Comparison of ENCODE assay signal across 9 cellular contexts in genomic region chr19:35044317-35045117, GRCh38. TPM values are rescaled to one million over a fixed set of nuclear protein-coding genes. Genes with fewer than 3 reads are reported as not detected.
DNase-seq lines count a peak whose midpoint lies in the region; ATAC-seq and TF ChIP-seq lines count a peak whose summit lies in the region.
"Had no signal": no experiment of that assay in that cellular context is flagged by ENCODE, and none has a peak within 500 bp of the region (broad histone marks: within the 10 kb centered on the region; RNA-seq: fewer than 3 reads in every experiment).

No MANE protein-coding gene starts in this region.

- no peak overlapping the region for H3K27ac ChIP-seq in HL-60 (replicated peaks)

- H3K27me3 Mint-ChIP-seq in T-helper 17 cell, result peaks cover 11% of the 10 kb centered on the region

- peak; percentile 44 for DNase-seq in CMK (ENCODE audit: low read depth)
- DNase-seq in HL-60 (ENCODE audit: low read depth in 1 of 2, low spot score in 1 of 2), result peak; percentile 28 to 43
- peak; percentile 38 to 49 (median 43) for DNase-seq in T-helper 17 cell
- peak; percentile 62 for DNase-seq in astrocyte of the hippocampus (ENCODE audit: low read depth, low spot score)
- DNase-seq in iPS-NIHi7 (ENCODE audit: extremely low spot score), result peak; percentile 76
- DNase-seq in stimulated activated CD4-positive, alpha-beta T cell treated with anti-CD3 and anti-CD28 coated beads, Interleukin-1b, Interleukin-23, amount 100 ng/mL, for 48 hours, result peak; percentile 58
- no peak for DNase-seq in NCI-H187 (lab: John Stamatoyannopoulos, UW)

- ATAC-seq in T-helper 17 cell (peak; percentile 30), GM19463 (IDR thresholded peaks at IDR 0.05; ENCODE audit: unreplicated experiment) (no peak)

- H3K9me3 ChIP-seq in T-helper 17 cell (ENCODE audit: control insufficient read depth, low read length, poor library complexity, severe bottlenecking), result no peaks in the 10 kb centered on the region

- TF ChIP-seq CTCF in HL-60 (IDR thresholded peaks at IDR 0.05; ENCODE audit: insufficient read depth, low read length), result peak; percentile 83

- H3K27ac Mint-ChIP-seq in T-helper 17 cell, result peak overlapping the region; percentile 66

- H3K4me3 Mint-ChIP-seq in T-helper 17 cell, result peak overlapping the region; percentile 80

- no peak overlapping the region for H3K4me3 ChIP-seq in HL-60 (replicated peaks; ENCODE audit: insufficient read depth, low read length)

- H3K4me1 Mint-ChIP-seq in T-helper 17 cell, result peaks cover 28% of the 10 kb centered on the region

- peaks cover 15% of the 10 kb centered on the region for H3K27me3 ChIP-seq in HL-60 (ENCODE audit: insufficient read depth, poor library complexity, severe bottlenecking)

- H3K36me3 Mint-ChIP-seq in T-helper 17 cell (ENCODE audit: low read depth), result no peaks in the 10 kb centered on the region

RNA-seq across cellular contexts. Expression of gene HPN, which starts 3.0 kb away (rescaled TPM):
- under 1 TPM in 1 of 2 donors, not detected in 1; 0.89 TPM for total RNA-seq in T-helper 17 cell
- total RNA-seq: T-helper 2 cell treated with Interferon-gamma antibody and Interleukin-4, amounts not matched to agents 100 ng/mL and 5 ng/mL, for 36 hours had no signal

RNA-seq across cellular contexts. Expression of gene SCN1B, which starts 14.2 kb away (rescaled TPM):
- total RNA-seq in T-helper 17 cell, result 1 to 10 TPM; 1.9 to 6.2 TPM

RNA-seq across cellular contexts. Expression of gene GRAMD1A, which starts 44.4 kb away (rescaled TPM):
- total RNA-seq in T-helper 17 cell, result 100 to 1,000 TPM; 153 to 162 TPM

Comparison
In these comparisons a context has a peak if more than half of its experiments do, and no peak if none do; other contexts are left out.
1. DNase-seq: peak in CMK (single experiment), HL-60 (2 of 2), T-helper 17 cell (3 of 3), astrocyte of the hippocampus (single experiment), iPS-NIHi7 (single experiment) and stimulated activated CD4-positive, alpha-beta T cell treated with anti-CD3 and anti-CD28 coated beads, Interleukin-1b, Interleukin-23, amount 100 ng/mL, for 48 hours (single experiment); none in NCI-H187 (0 of 2).